ENCODE assay signal across 9 cellular contexts in genomic region chr10:47740868-47741267, GRCh38. TPM values are rescaled to one million over a fixed set of nuclear protein-coding genes. Genes with fewer than 3 reads are reported as not detected.
A peak's percentile ranks its signal among the peaks of the same experiment; 100 is the strongest.
DNase-seq lines count a peak whose midpoint lies in the region; ATAC-seq lines count a peak whose summit lies in the region.
"Not testable (repeated sequence)": the region's sequence is repeated elsewhere in the genome, so short reads cannot be mapped to it uniquely, and the experiment has no call there.
"Had no signal": no experiment of that assay in that cellular context is flagged by ENCODE, and none has a peak within 500 bp of the region (broad histone marks: within the 10 kb centered on the region; RNA-seq: fewer than 3 reads in every experiment).

No MANE protein-coding gene starts in this region.

- POLR2A ChIA-PET in activated CD4-positive, alpha-beta T cell treated with anti-CD3 and anti-CD28 coated beads for 36 hours (lab: Charles Lee): not testable (repeated sequence)

- H3K36me3 Mint-ChIP-seq in activated CD4-positive, alpha-beta T cell treated with anti-CD3 and anti-CD28 coated beads for 36 hours (ENCODE audit: low read depth); central memory CD8-positive, alpha-beta T cell (ENCODE audit: insufficient read depth): not testable (repeated sequence)

- H3K4me1 Mint-ChIP-seq in activated CD4-positive, alpha-beta T cell treated with anti-CD3 and anti-CD28 coated beads for 36 hours; central memory CD8-positive, alpha-beta T cell: not testable (repeated sequence)

- H3K9me3 Mint-ChIP-seq in activated CD4-positive, alpha-beta T cell treated with anti-CD3 and anti-CD28 coated beads for 36 hours (ENCODE audit: low read depth); central memory CD8-positive, alpha-beta T cell: not testable (repeated sequence)

- not testable (repeated sequence) for H3K27ac Mint-ChIP-seq in activated CD4-positive, alpha-beta T cell treated with anti-CD3 and anti-CD28 coated beads for 36 hours; central memory CD8-positive, alpha-beta T cell (ENCODE audit: low read depth)

- peak; percentile 13 for DNase-seq in activated CD4-positive, alpha-beta T cell treated with anti-CD3 and anti-CD28 coated beads for 36 hours
- DNase-seq in central memory CD8-positive, alpha-beta T cell (ENCODE audit: low spot score in 2 of 2); stimulated activated naive CD8-positive, alpha-beta T cell treated with anti-CD3 and anti-CD28 coated beads, Interleukin-15, Interleukin-2, amounts not matched to agents 100 U/mL and 50 U/mL, for 24 hours: not testable (repeated sequence)

- intact Hi-C loops in activated CD4-positive, alpha-beta T cell treated with anti-CD3 and anti-CD28 coated beads for 36 hours (cut with DNase I, micrococcal nuclease): not testable (repeated sequence)

- not testable (repeated sequence) for H3K27me3 Mint-ChIP-seq in activated CD4-positive, alpha-beta T cell treated with anti-CD3 and anti-CD28 coated beads for 36 hours; central memory CD8-positive, alpha-beta T cell

- ATAC-seq in GM18520 (IDR thresholded peaks at IDR 0.05; ENCODE audit: unreplicated experiment): peak; percentile 72
- ATAC-seq in GM19438 (IDR thresholded peaks at IDR 0.05; ENCODE audit: low read depth, unreplicated experiment): peak; percentile 66
- ATAC-seq in GM21786 (IDR thresholded peaks at IDR 0.05; ENCODE audit: unreplicated experiment): peak; percentile 85
- ATAC-seq in HG02885 (IDR thresholded peaks at IDR 0.05; ENCODE audit: poor library complexity, unreplicated experiment): peak; percentile 63
- ATAC-seq in HG03432 (IDR thresholded peaks at IDR 0.05; ENCODE audit: unreplicated experiment): peak; percentile 62
- peak; percentile 69 for ATAC-seq in activated CD4-positive, alpha-beta T cell treated with anti-CD3 and anti-CD28 coated beads for 36 hours
- peak; percentile 45 for ATAC-seq in central memory CD8-positive, alpha-beta T cell (replicated peaks; ENCODE audit: extremely low read depth, poor library complexity, severe bottlenecking)
- peak; percentile 75 for ATAC-seq in stimulated activated naive CD8-positive, alpha-beta T cell treated with anti-CD3 and anti-CD28 coated beads, Interleukin-15, Interleukin-2, amounts not matched to agents 100 U/mL and 50 U/mL, for 24 hours

- CTCF ChIA-PET in activated CD4-positive, alpha-beta T cell treated with anti-CD3 and anti-CD28 coated beads for 36 hours (lab: Charles Lee): not testable (repeated sequence)

- H3K4me3 Mint-ChIP-seq in activated CD4-positive, alpha-beta T cell treated with anti-CD3 and anti-CD28 coated beads for 36 hours; central memory CD8-positive, alpha-beta T cell: not testable (repeated sequence)

RNA-seq across cellular contexts. Expression of gene SYT15B, which starts 22.5 kb away (rescaled TPM):
- under 1 TPM; 0.05 to 0.12 TPM for total RNA-seq in activated CD4-positive, alpha-beta T cell treated with anti-CD3 and anti-CD28 coated beads for 36 hours
- total RNA-seq: SK-MEL-5 had no signal
